In genomic region chr13:71625183-71625582, GRCh38 we compare ENCODE assay signal across 26 cellular contexts.
DNase-seq lines count a peak whose midpoint lies in the region; ATAC-seq and TF ChIP-seq lines count a peak whose summit lies in the region.
"Had no signal": no experiment of that assay in that cellular context is flagged by ENCODE, and none has a peak within 500 bp of the region (broad histone marks: within the 10 kb centered on the region; RNA-seq: fewer than 3 reads in every experiment).

No MANE protein-coding gene starts in this region.

- 37 to 56% (median 39%) methylated on average over 1 of the region's 1 CpG for WGBS in heart left ventricle, 4 donors
- WGBS in mesodermal cell (ENCODE audit: insufficient coverage in 2 of 2), 2 experiments: no CpG with 5 or more reads among the region's 1 CpG

- no peak overlapping the region for H3K27ac Mint-ChIP-seq in activated T-cell treated with anti-CD3 and anti-CD28 coated beads, Interleukin-2, amount 50 U/mL, for 72 hours
- H3K27ac Mint-ChIP-seq: activated CD4-positive, alpha-beta memory T cell treated with anti-CD3 and anti-CD28 coated beads, Interleukin-2, amount 10 ng/mL, durations not matched to agents 7 days and 5 days; activated naive CD8-positive, alpha-beta T cell treated with anti-CD3 and anti-CD28 coated beads for 36 hours; GM23338; type B pancreatic cell had no signal

- H3K27me3 Mint-ChIP-seq in activated T-cell treated with anti-CD3 and anti-CD28 coated beads, Interleukin-2, amount 50 U/mL, for 72 hours (ENCODE audit: low read depth): no peaks in the 10 kb centered on the region
- H3K27me3 Mint-ChIP-seq: activated CD4-positive, alpha-beta memory T cell treated with anti-CD3 and anti-CD28 coated beads, Interleukin-2, amount 10 ng/mL, durations not matched to agents 7 days and 5 days; activated naive CD8-positive, alpha-beta T cell treated with anti-CD3 and anti-CD28 coated beads for 36 hours; type B pancreatic cell had no signal

- H3K4me3 Mint-ChIP-seq in activated T-cell treated with anti-CD3 and anti-CD28 coated beads, Interleukin-2, amount 50 U/mL, for 72 hours: no peak overlapping the region
- H3K4me3 Mint-ChIP-seq: activated CD4-positive, alpha-beta memory T cell treated with anti-CD3 and anti-CD28 coated beads, Interleukin-2, amount 10 ng/mL, durations not matched to agents 7 days and 5 days; activated naive CD8-positive, alpha-beta T cell treated with anti-CD3 and anti-CD28 coated beads for 36 hours; GM23338; type B pancreatic cell had no signal

- DNase-seq in heart left ventricle: no peak
- DNase-seq in Right ventricle myocardium inferior (ENCODE audit: missing footprints): no peak
- peak; percentile 79 for DNase-seq in dermis blood vessel endothelial cell
- no peak for DNase-seq in 8988T
- DNase-seq in NCI-H2171 (lab: John Stamatoyannopoulos, UW): no peak
- DNase-seq in activated T-cell treated with anti-CD3 and anti-CD28 coated beads, Interleukin-2, amount 50 U/mL, for 72 hours: no peak
- DNase-seq: activated CD4-positive, alpha-beta memory T cell treated with anti-CD3 and anti-CD28 coated beads, Interleukin-2, amount 10 ng/mL, durations not matched to agents 7 days and 5 days; activated effector memory CD4-positive, alpha-beta T cell treated with Interleukin-2 at 50 U/mL for 16 hours; activated naive CD8-positive, alpha-beta T cell treated with anti-CD3 and anti-CD28 coated beads for 36 hours; DMS79; foreskin melanocyte; islet precursor cell; KBM-7; MM.1S; NCI-H1417 treated with DMSO at 0.1 percent for 48 hours; NCI-H2081 treated with DMSO at 0.1 percent for 48 hours; NCI-H510A; psoas muscle; stimulated activated CD4-positive, alpha-beta T cell treated with anti-CD3 and anti-CD28 coated beads, Interleukin-1b, Interleukin-23, amount 100 ng/mL, for 48 hours; T-helper 9 cell had no signal

- no peak for TF ChIP-seq POLR2A in heart left ventricle (IDR thresholded peaks at IDR 0.05)

- no peaks in the 10 kb centered on the region for H3K4me1 Mint-ChIP-seq in activated T-cell treated with anti-CD3 and anti-CD28 coated beads, Interleukin-2, amount 50 U/mL, for 72 hours (ENCODE audit: low read depth)
- H3K4me1 Mint-ChIP-seq: activated CD4-positive, alpha-beta memory T cell treated with anti-CD3 and anti-CD28 coated beads, Interleukin-2, amount 10 ng/mL, durations not matched to agents 7 days and 5 days; activated naive CD8-positive, alpha-beta T cell treated with anti-CD3 and anti-CD28 coated beads for 36 hours had no signal

- no peaks in the 10 kb centered on the region for H3K9me3 Mint-ChIP-seq in activated T-cell treated with anti-CD3 and anti-CD28 coated beads, Interleukin-2, amount 50 U/mL, for 72 hours
- H3K9me3 Mint-ChIP-seq: activated CD4-positive, alpha-beta memory T cell treated with anti-CD3 and anti-CD28 coated beads, Interleukin-2, amount 10 ng/mL, durations not matched to agents 7 days and 5 days; activated naive CD8-positive, alpha-beta T cell treated with anti-CD3 and anti-CD28 coated beads for 36 hours; GM23338 had no signal

- no peaks in the 10 kb centered on the region for H3K36me3 ChIP-seq in heart left ventricle
- H3K36me3 ChIP-seq in mesodermal cell (ENCODE audit: control insufficient read depth, insufficient read depth, low read length): no peaks in the 10 kb centered on the region
- H3K36me3 ChIP-seq: BE2C had no signal

- peak overlapping the region in 11 of 12 donors; percentile 2 to 68 (median 54) for H3K27ac ChIP-seq in heart left ventricle
- peak overlapping the region; percentile 59 for H3K27ac ChIP-seq in mesodermal cell (ENCODE audit: low read depth, low read length, severe bottlenecking)
- H3K27ac ChIP-seq: RWPE1 had no signal

- H3K27me3 ChIP-seq in heart left ventricle: no peaks in the 10 kb centered on the region
- H3K27me3 ChIP-seq: BE2C had no signal

- H3K9me3 ChIP-seq in heart left ventricle: no peaks in the 10 kb centered on the region
- no peaks in the 10 kb centered on the region for H3K9me3 ChIP-seq in mesodermal cell (ENCODE audit: control insufficient read depth, low read length)
- H3K9me3 ChIP-seq: BE2C, psoas muscle had no signal

- intact Hi-C loops in heart left ventricle (cut with DNase I) (loop anchor here in 5 of 10 donors (5.0 to 10.0 kb wide), 3 partner anchors 237 to 242 kb away; partner anchors contain the start of gene DACH1 (in 4 of the 5)), Right ventricle myocardium inferior (cut with DNase I) (no loop called here)

- H3K4me3 ChIP-seq in heart left ventricle (peak overlapping the region in 3 of 12 donors; percentile 1 to 19 (median 4)), mesodermal cell (ENCODE audit: extremely low read depth, insufficient read depth, low read length, poor library complexity, severe bottlenecking) (no peak overlapping the region)
- H3K4me3 ChIP-seq: GM23338, psoas muscle had no signal

- no peaks in the 10 kb centered on the region for H3K36me3 Mint-ChIP-seq in activated T-cell treated with anti-CD3 and anti-CD28 coated beads, Interleukin-2, amount 50 U/mL, for 72 hours (ENCODE audit: insufficient read depth in 2 of 2)
- H3K36me3 Mint-ChIP-seq: activated naive CD8-positive, alpha-beta T cell treated with anti-CD3 and anti-CD28 coated beads for 36 hours had no signal

- no peak for ATAC-seq in heart left ventricle
- ATAC-seq in Right ventricle myocardium inferior: no peak
- ATAC-seq in GM21447 (IDR thresholded peaks at IDR 0.05; ENCODE audit: unreplicated experiment): no peak
- no peak for ATAC-seq in activated T-cell treated with anti-CD3 and anti-CD28 coated beads, Interleukin-2, amount 50 U/mL, for 72 hours (replicated peaks in 1 of 2)
- ATAC-seq: GM23338, psoas muscle had no signal

- no peak for TF ChIP-seq CTCF in heart left ventricle (IDR thresholded peaks at IDR 0.05)

- peaks cover 0 to 24% (median 8%) of the 10 kb centered on the region in 12 donors for H3K4me1 ChIP-seq in heart left ventricle
- H3K4me1 ChIP-seq in mesodermal cell (ENCODE audit: control insufficient read depth, insufficient read depth, low read length, poor library complexity, severe bottlenecking): peaks cover 24% of the 10 kb centered on the region
- H3K4me1 ChIP-seq: psoas muscle had no signal
